ENCODE assay signal across 8 cellular contexts in genomic region chr3:46359748-46360509, GRCh38. TPM values are rescaled to one million over a fixed set of nuclear protein-coding genes. Genes with fewer than 3 reads are reported as not detected.
DNase-seq lines count a peak whose midpoint lies in the region; ATAC-seq and TF ChIP-seq lines count a peak whose summit lies in the region.

No MANE protein-coding gene starts in this region.

- ATAC-seq in GM18867 (IDR thresholded peaks at IDR 0.05; ENCODE audit: unreplicated experiment), result peak; percentile 70
- ATAC-seq in stimulated activated naive CD8-positive, alpha-beta T cell treated with anti-CD3 and anti-CD28 coated beads, Interleukin-15, amount 100 ng/mL, for 72 hours, result peak; percentile 92

- peaks cover 31% of the 10 kb centered on the region for H3K4me1 Mint-ChIP-seq in stimulated activated naive CD8-positive, alpha-beta T cell treated with anti-CD3 and anti-CD28 coated beads, Interleukin-15, amount 100 ng/mL, for 72 hours

- DNase-seq in AG09319 (ENCODE audit: extremely low read depth, low read depth) (peak; percentile 15), NCI-H146 treated with DMSO at 0.1 percent for 48 hours (lab: John Stamatoyannopoulos, UW; ENCODE audit: unreplicated experiment) (peak; percentile 21), ecto neural progenitor cell (ENCODE audit: low spot score) (peak; percentile 42), NCI-H1048 (lab: John Stamatoyannopoulos, UW) (no peak), HT-29 (ENCODE audit: low spot score) (no peak), NOMO-1 treated with DMSO at 0.1 percent for 48 hours (lab: John Stamatoyannopoulos, UW; ENCODE audit: unreplicated experiment) (no peak)
- DNase-seq in stimulated activated naive CD8-positive, alpha-beta T cell treated with anti-CD3 and anti-CD28 coated beads, Interleukin-15, amount 100 ng/mL, for 72 hours, result peak in 1 of 2 donors; percentile 28

- H3K4me3 Mint-ChIP-seq in stimulated activated naive CD8-positive, alpha-beta T cell treated with anti-CD3 and anti-CD28 coated beads, Interleukin-15, amount 100 ng/mL, for 72 hours, result no peak overlapping the region

- TF ChIP-seq CTCF in AG09319 (IDR thresholded peaks at IDR 0.05; ENCODE audit: low read depth, low read length), result no peak

- H3K27me3 Mint-ChIP-seq in stimulated activated naive CD8-positive, alpha-beta T cell treated with anti-CD3 and anti-CD28 coated beads, Interleukin-15, amount 100 ng/mL, for 72 hours, result peaks cover 26% of the 10 kb centered on the region

- H3K9me3 Mint-ChIP-seq in stimulated activated naive CD8-positive, alpha-beta T cell treated with anti-CD3 and anti-CD28 coated beads, Interleukin-15, amount 100 ng/mL, for 72 hours, result no peaks in the 10 kb centered on the region

- no peak overlapping the region for H3K27ac Mint-ChIP-seq in stimulated activated naive CD8-positive, alpha-beta T cell treated with anti-CD3 and anti-CD28 coated beads, Interleukin-15, amount 100 ng/mL, for 72 hours

RNA-seq across cellular contexts. Expression of gene CCR2, which starts 6.0 kb away (rescaled TPM):
- not detected in 2 replicates for total RNA-seq in HT-29 (2014; rRNA removed; shearing (Covaris generic))

RNA-seq across cellular contexts. Expression of gene CCR5, which starts 10.8 kb away (rescaled TPM):
- not detected in 2 replicates for total RNA-seq in HT-29 (2014; rRNA removed; shearing (Covaris generic))

RNA-seq across cellular contexts. Expression of gene CCRL2, which starts 47.1 kb away (rescaled TPM):
- 7.4 and 9.7 TPM in 2 replicates for total RNA-seq in HT-29 (2014; rRNA removed; shearing (Covaris generic))

Comparison
In these comparisons a context has a peak if more than half of its experiments do, and no peak if none do; other contexts are left out.
1. DNase-seq: peak in AG09319 (single experiment), NCI-H146 treated with DMSO at 0.1 percent for 48 hours (single experiment) and ecto neural progenitor cell (single experiment); none in NCI-H1048 (single experiment), HT-29 (single experiment) and NOMO-1 treated with DMSO at 0.1 percent for 48 hours (single experiment).